In genomic region chr16:29719063-29719462, GRCh38 we compare ENCODE assay signal across 16 cellular contexts. TPM values are rescaled to one million over a fixed set of nuclear protein-coding genes. Genes with fewer than 3 reads are reported as not detected.
DNase-seq lines count a peak whose midpoint lies in the region; FAIRE-seq and TF ChIP-seq lines count a peak whose summit lies in the region.
"Had no signal": no experiment of that assay in that cellular context is flagged by ENCODE, and none has a peak within 500 bp of the region (broad histone marks: within the 10 kb centered on the region; RNA-seq: fewer than 3 reads in every experiment).

No MANE protein-coding gene starts in this region.

- no peak for TF ChIP-seq CTCF in HEK293 (tag by site-specific recombination; IDR thresholded peaks at IDR 0.05)
- TF ChIP-seq CTCF in keratinocyte (optimal IDR thresholded peaks at IDR 0.05 in 1 of 3, IDR thresholded peaks at IDR 0.05 in 1 of 3, conservative IDR thresholded peaks at IDR 0.05 in 1 of 3; ENCODE audit: extremely low read depth in 1 of 3, insufficient read depth in 2 of 3, low read length in 3 of 3), result no peak

- peak; percentile 65 for DNase-seq in OCI-M1 (lab: John Stamatoyannopoulos, UW)
- no peak for DNase-seq in keratinocyte (ENCODE audit: low read depth, low spot score)
- no peak for DNase-seq in stimulated activated CD4-positive, alpha-beta T cell treated with anti-CD3 and anti-CD28 coated beads, Interleukin-15, amount 100 ng/mL, for 24 hours
- DNase-seq in NCI-H187 (lab: John Stamatoyannopoulos, UW), result no peak
- DNase-seq in DMS 273 (lab: John Stamatoyannopoulos, UW; ENCODE audit: unreplicated experiment), result no peak
- DNase-seq in stimulated activated naive CD4-positive, alpha-beta T cell treated with Interleukin-2 at 50 U/mL for 16 hours (lab: John Stamatoyannopoulos, UW), result no peak
- DNase-seq: CD4-positive, alpha-beta T cell; GF-D8; Kasumi-1; MV-4-11; NCI-H146; NCI-H2107; NCI-H446; SJCRH30 had no signal

- CTCF ChIA-PET in HEK293 (lab: Yijun Ruan, JAX), result interaction anchor here (0.6 kb wide), 1 partner anchor 27 kb away, joined by 4 read pairs; no protein-coding TSS in a partner anchor

- H2AFZ ChIP-seq in keratinocyte (ENCODE audit: control insufficient read depth, low read length), result peak overlapping the region; percentile 22

- no peak overlapping the region for H3K9ac ChIP-seq in BLaER1
- H3K9ac ChIP-seq in keratinocyte (ENCODE audit: control insufficient read depth, extremely low read depth, insufficient read depth, low read length), result no peak overlapping the region

- no peaks in the 10 kb centered on the region for H3K79me2 ChIP-seq in keratinocyte (ENCODE audit: control insufficient read depth, insufficient read depth, low read length)

- no peaks in the 10 kb centered on the region for H3K9me1 ChIP-seq in keratinocyte (ENCODE audit: control insufficient read depth, extremely low read depth, insufficient read depth, low read length)

- H3K36me3 ChIP-seq in BLaER1 (no peaks in the 10 kb centered on the region), HEK293 (ENCODE audit: control insufficient read depth in 2 of 2, insufficient read depth in 1 of 2, low read length in 2 of 2) (no peaks in the 10 kb centered on the region), keratinocyte (ENCODE audit: control insufficient read depth in 2 of 2, extremely low read depth in 1 of 2, insufficient read depth in 2 of 2, low read length in 2 of 2) (no peaks in the 10 kb centered on the region)
- H3K36me3 ChIP-seq: SJCRH30 had no signal

- no peak for FAIRE-seq in keratinocyte (lab: Jason Lieb, UNC)

- peak overlapping the region; percentile 51; the same call in 1 of the 2 replicates for H3K27ac ChIP-seq in BLaER1
- H3K27ac ChIP-seq in HEK293 (ENCODE audit: extremely low read depth, low read depth, low read length), result no peak overlapping the region
- no peak overlapping the region for H3K27ac ChIP-seq in keratinocyte (ENCODE audit: control insufficient read depth, insufficient read depth, low read length)
- H3K27ac ChIP-seq: SJCRH30 had no signal

- no peaks in the 10 kb centered on the region for H4K20me1 ChIP-seq in BLaER1
- H4K20me1 ChIP-seq in keratinocyte (ENCODE audit: control insufficient read depth, extremely low read depth, insufficient read depth, low read length), result no peaks in the 10 kb centered on the region

- H3K4me1 ChIP-seq in BLaER1 (peaks cover 48% of the 10 kb centered on the region), HEK293 (ENCODE audit: control insufficient read depth, insufficient read depth, low read length) (peaks cover 6% of the 10 kb centered on the region; the same call in 1 of the 2 replicates), keratinocyte (ENCODE audit: control insufficient read depth, extremely low read depth, insufficient read depth, low read length) (peaks cover 4% of the 10 kb centered on the region)
- H3K4me1 ChIP-seq: SJCRH30 had no signal

- dilution Hi-C loops in keratinocyte (cut with MboI; ENCODE audit: extremely low pct_ligation_motif_present, low sequenced_read_pairs), result no loop called here

- H3K4me2 ChIP-seq in BLaER1 (peak overlapping the region; percentile 39), keratinocyte (ENCODE audit: control insufficient read depth, extremely low read depth, insufficient read depth, low read depth, low read length) (peak overlapping the region; percentile 27)

- POLR2A ChIA-PET in HEK293 (lab: Yijun Ruan, JAX), result no interaction called here

- no peak overlapping the region for H3K4me3 ChIP-seq in BLaER1
- no peak overlapping the region for H3K4me3 ChIP-seq in HEK293 (ENCODE audit: low read depth, low read length)
- H3K4me3 ChIP-seq in keratinocyte (ENCODE audit: control insufficient read depth in 2 of 3, extremely low read depth in 1 of 3, insufficient read depth in 2 of 3, low read depth in 1 of 3, low read length in 3 of 3), result no peak overlapping the region
- H3K4me3 ChIP-seq: SJCRH30 had no signal

- H3K9me3 ChIP-seq in BLaER1 (no peaks in the 10 kb centered on the region), HEK293 (ENCODE audit: control insufficient read depth, insufficient read depth, low read depth, low read length) (no peaks in the 10 kb centered on the region), keratinocyte (ENCODE audit: control insufficient read depth, low read depth, low read length) (no peaks in the 10 kb centered on the region)
- H3K9me3 ChIP-seq: SJCRH30 had no signal

- H3K27me3 ChIP-seq in BLaER1 (no peaks in the 10 kb centered on the region), keratinocyte (ENCODE audit: control insufficient read depth, extremely low read depth, insufficient read depth, low read length) (no peaks in the 10 kb centered on the region)
- H3K27me3 ChIP-seq: SJCRH30 had no signal

TF ChIP-seq in HEK293, 187 proteins besides CTCF, POLR2A, EP300 and RAD21:
- TF ChIP-seq KLF17 (tag by site-specific recombination; IDR thresholded peaks at IDR 0.05) (no peak), ZFHX2 (tag by site-specific recombination; conservative IDR thresholded peaks at IDR 0.05) (0 out of 2 replicates have a peak, but pooled peaks have one; percentile 8), ZNF302 (tag by site-specific recombination; IDR thresholded peaks at IDR 0.05; ENCODE audit: low read depth) (no peak)
TF ChIP-seq in HEK293: peak in this region for 1.

RNA-seq across cellular contexts. Expression of gene C16orf54, which starts 26.7 kb away (rescaled TPM):
- not detected in 3 replicates for polyA plus RNA-seq in keratinocyte
- not detected for polyA plus RNA-seq in keratinocyte (2011; ENCODE audit: low read depth)
- not detected in 2 replicates for polyA plus RNA-seq in keratinocyte (2011; cell fraction: cytosol; rRNA removed)
- polyA plus RNA-seq in keratinocyte (2011; cell fraction: nucleus; rRNA removed), result not detected in 2 replicates
- polyA plus RNA-seq in keratinocyte (2012; ENCODE audit: low replicate concordance), result not detected in 2 replicates
- polyA minus RNA-seq in keratinocyte, result not detected in 3 replicates
- polyA minus RNA-seq in keratinocyte (2011; cell fraction: cytosol; rRNA and poly(A)+ RNA removed), result not detected
- not detected in 2 replicates for polyA minus RNA-seq in keratinocyte (2011; cell fraction: nucleus; rRNA and poly(A)+ RNA removed)

RNA-seq across cellular contexts. Expression of gene QPRT, which starts 40.1 kb away (rescaled TPM):
- polyA plus RNA-seq in keratinocyte, result 8.8 to 21.3 TPM (median 8.9 TPM) in 3 replicates
- 0.30 TPM for polyA plus RNA-seq in keratinocyte (2011; ENCODE audit: low read depth)
- polyA plus RNA-seq in keratinocyte (2011; cell fraction: cytosol; rRNA removed), result 7.4 and 8.6 TPM in 2 replicates
- 11.3 and 13.1 TPM in 2 replicates for polyA plus RNA-seq in keratinocyte (2011; cell fraction: nucleus; rRNA removed)
- 2.7 and 13.8 TPM in 2 replicates for polyA plus RNA-seq in keratinocyte (2012; ENCODE audit: low replicate concordance)
- 7.8 to 23.3 TPM (median 8.2 TPM) in 3 replicates for polyA minus RNA-seq in keratinocyte
- polyA minus RNA-seq in keratinocyte (2011; cell fraction: cytosol; rRNA and poly(A)+ RNA removed), result 29.7 TPM
- polyA minus RNA-seq in keratinocyte (2011; cell fraction: nucleus; rRNA and poly(A)+ RNA removed), result 4.3 TPM in 2 replicates

RNA-seq across cellular contexts. Expression of gene SPN, which starts 56.0 kb away (rescaled TPM):
- 0.01 to 0.07 TPM in 2 of 3 replicates, not detected in the other for polyA plus RNA-seq in keratinocyte
- polyA plus RNA-seq in keratinocyte (2011; ENCODE audit: low read depth), result not detected
- polyA plus RNA-seq in keratinocyte (2011; cell fraction: cytosol; rRNA removed), result not detected in 2 replicates
- not detected in 2 replicates for polyA plus RNA-seq in keratinocyte (2011; cell fraction: nucleus; rRNA removed)
- not detected in 2 replicates for polyA plus RNA-seq in keratinocyte (2012; ENCODE audit: low replicate concordance)
- 0.03 TPM in 1 of 3 replicates, not detected in the others for polyA minus RNA-seq in keratinocyte
- not detected for polyA minus RNA-seq in keratinocyte (2011; cell fraction: cytosol; rRNA and poly(A)+ RNA removed)
- polyA minus RNA-seq in keratinocyte (2011; cell fraction: nucleus; rRNA and poly(A)+ RNA removed), result not detected in 2 replicates

RNA-seq across cellular contexts. Expression of gene ZG16, which starts 59.0 kb away (rescaled TPM):
- 0.01 TPM in 1 of 3 replicates, not detected in the others for polyA plus RNA-seq in keratinocyte
- not detected for polyA plus RNA-seq in keratinocyte (2011; ENCODE audit: low read depth)
- polyA plus RNA-seq in keratinocyte (2011; cell fraction: cytosol; rRNA removed), result not detected in 2 replicates
- not detected in 2 replicates for polyA plus RNA-seq in keratinocyte (2011; cell fraction: nucleus; rRNA removed)
- not detected in 2 replicates for polyA plus RNA-seq in keratinocyte (2012; ENCODE audit: low replicate concordance)
- not detected in 3 replicates for polyA minus RNA-seq in keratinocyte
- not detected for polyA minus RNA-seq in keratinocyte (2011; cell fraction: cytosol; rRNA and poly(A)+ RNA removed)
- not detected in 2 replicates for polyA minus RNA-seq in keratinocyte (2011; cell fraction: nucleus; rRNA and poly(A)+ RNA removed)
